ENCODE assay signal across 8 cellular contexts in the genomic region with DNA sequence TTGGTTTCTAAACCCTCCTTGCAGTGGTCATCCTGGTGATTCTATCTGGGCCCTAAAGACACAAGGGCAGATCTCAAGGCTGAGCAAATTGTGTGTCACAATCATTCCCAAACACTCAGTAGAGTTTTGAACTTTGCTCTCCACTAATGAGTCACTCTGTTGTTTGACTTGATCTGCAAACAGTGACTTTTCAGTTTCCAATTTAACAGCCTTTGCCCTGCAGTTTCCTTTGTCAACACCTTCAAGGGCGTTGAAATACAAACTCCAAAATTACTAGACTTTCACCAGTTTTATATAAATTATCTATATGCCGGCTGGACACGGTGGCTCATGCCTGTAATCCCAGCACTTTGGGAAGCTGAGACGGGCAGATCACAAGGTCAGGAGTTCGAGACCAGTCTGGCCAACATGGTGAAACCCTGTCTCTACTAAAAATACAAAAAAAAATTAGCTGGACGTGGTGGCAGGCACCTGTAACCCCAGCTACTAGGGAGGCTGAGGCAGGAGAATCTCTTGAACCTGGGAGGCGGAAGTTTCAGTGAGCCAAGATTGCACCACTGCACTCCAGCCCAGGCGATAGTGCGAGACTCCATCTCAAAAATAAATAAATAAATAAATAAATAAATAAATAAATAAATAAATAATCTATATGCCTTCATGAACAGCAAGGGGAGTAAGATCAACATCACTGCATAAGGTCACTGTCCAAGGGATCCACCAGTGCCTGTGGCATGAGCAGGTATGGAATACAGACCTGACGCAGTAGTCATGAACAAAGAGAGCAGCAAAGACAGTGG. TPM values are rescaled to one million over a fixed set of nuclear protein-coding genes. Genes with fewer than 3 reads are reported as not detected.
A peak's percentile ranks its signal among the peaks of the same experiment; 100 is the strongest.
DNase-seq lines count a peak whose midpoint lies in the region; ATAC-seq, FAIRE-seq and TF ChIP-seq lines count a peak whose summit lies in the region.
"Not testable (repeated sequence)": the region's sequence is repeated elsewhere in the genome, so short reads cannot be mapped to it uniquely, and the experiment has no call there.

No MANE protein-coding gene starts in this region.

- H3K36me3 ChIP-seq in HUES48 (ENCODE audit: control insufficient read depth, insufficient read depth, low read length) (peaks cover 96% of the 10 kb centered on the region), mucosa of rectum (ENCODE audit: control insufficient read depth in 2 of 2, insufficient read depth in 2 of 2, low read length in 2 of 2) (peaks cover 3 to 12% of the 10 kb centered on the region in 2 donors)
- not testable (repeated sequence) for H3K36me3 ChIP-seq in astrocyte (ENCODE audit: insufficient read depth, low read length)

- H3K4me3 ChIP-seq in HUES48 (ENCODE audit: low read depth, low read length); astrocyte (ENCODE audit: insufficient read depth, low read depth, low read length); fibroblast of mammary gland (ENCODE audit: control insufficient read depth, low read depth, low read length); mucosa of rectum (ENCODE audit: low read length in 2 of 2): not testable (repeated sequence)

- H3K27me3 ChIP-seq in HUES48 (ENCODE audit: control insufficient read depth, insufficient read depth, low read length); astrocyte (ENCODE audit: insufficient read depth, low read length); mucosa of rectum (ENCODE audit: control insufficient read depth in 2 of 2, insufficient read depth in 2 of 2, low read length in 2 of 2): not testable (repeated sequence)

- H3K27ac Mint-ChIP-seq in T-helper 1 cell treated with Interleukin-12 subunit alpha and Interleukin-12 subunit beta and Interleukin-4 antibody, amounts not matched to agents 30 μg/mL and 1 μg/mL, for 36 hours: peak overlapping the region; percentile 85
- peak overlapping the region; percentile 20 for H3K27ac Mint-ChIP-seq in astrocyte (ENCODE audit: unreplicated experiment)

- not testable (repeated sequence) for FAIRE-seq in astrocyte (lab: Jason Lieb, UNC)

- H3K27me3 Mint-ChIP-seq in T-helper 1 cell treated with Interleukin-12 subunit alpha and Interleukin-12 subunit beta and Interleukin-4 antibody, amounts not matched to agents 30 μg/mL and 1 μg/mL, for 36 hours (ENCODE audit: low read depth); astrocyte (ENCODE audit: low read depth, unreplicated experiment): not testable (repeated sequence)

- peaks cover 26% of the 10 kb centered on the region for H3K36me3 Mint-ChIP-seq in T-helper 1 cell treated with Interleukin-12 subunit alpha and Interleukin-12 subunit beta and Interleukin-4 antibody, amounts not matched to agents 30 μg/mL and 1 μg/mL, for 36 hours (ENCODE audit: low read depth)
- H3K36me3 Mint-ChIP-seq in astrocyte (ENCODE audit: low read depth, unreplicated experiment): not testable (repeated sequence)

- H2AFZ ChIP-seq in astrocyte (ENCODE audit: low read depth, low read length): not testable (repeated sequence)

- H3K4me3 Mint-ChIP-seq in T-helper 1 cell treated with Interleukin-12 subunit alpha and Interleukin-12 subunit beta and Interleukin-4 antibody, amounts not matched to agents 30 μg/mL and 1 μg/mL, for 36 hours; astrocyte (ENCODE audit: unreplicated experiment): not testable (repeated sequence)

- not testable (repeated sequence) for H4K20me1 ChIP-seq in astrocyte (ENCODE audit: insufficient read depth, low read length)

- H3K27ac ChIP-seq in HUES48 (ENCODE audit: low read depth, low read length) (peak overlapping the region; percentile 49), mucosa of rectum (ENCODE audit: low read depth in 2 of 2, low read length in 2 of 2) (peak overlapping the region; percentile 78 to 80)
- H3K27ac ChIP-seq in astrocyte (ENCODE audit: low read depth, low read length): not testable (repeated sequence)

- not testable (repeated sequence) for H3K9ac ChIP-seq in HUES48 (ENCODE audit: low read depth, low read length); astrocyte (ENCODE audit: low read length)
- peak overlapping the region in 1 of 2 donors; percentile 9 for H3K9ac ChIP-seq in mucosa of rectum (ENCODE audit: low read depth in 1 of 2, low read length in 2 of 2)

- not testable (repeated sequence) for H3K79me2 ChIP-seq in astrocyte (ENCODE audit: insufficient read depth, low read length)

- H3K4me1 Mint-ChIP-seq in T-helper 1 cell treated with Interleukin-12 subunit alpha and Interleukin-12 subunit beta and Interleukin-4 antibody, amounts not matched to agents 30 μg/mL and 1 μg/mL, for 36 hours (ENCODE audit: low read depth): peaks cover 26% of the 10 kb centered on the region
- not testable (repeated sequence) for H3K4me1 Mint-ChIP-seq in astrocyte (ENCODE audit: low read depth, unreplicated experiment)

- not testable (repeated sequence) for H3K4me1 ChIP-seq in HUES48 (ENCODE audit: control insufficient read depth, insufficient read depth, low read length); astrocyte (ENCODE audit: insufficient read depth, low read length)
- H3K4me1 ChIP-seq in mucosa of rectum (ENCODE audit: control insufficient read depth in 2 of 2, insufficient read depth in 2 of 2, low read length in 2 of 2): peaks cover 25 to 52% of the 10 kb centered on the region in 2 donors

- DNase-seq in AG08395 (ENCODE audit: low spot score): peak; percentile 28
- DNase-seq in astrocyte (ENCODE audit: low read depth): peak; percentile 3
- DNase-seq in fibroblast of mammary gland (ENCODE audit: low read depth): peak; percentile 89

- TF ChIP-seq CTCF in astrocyte (IDR thresholded peaks at IDR 0.05; ENCODE audit: insufficient read depth, low read depth, low read length); fibroblast of mammary gland (conservative IDR thresholded peaks at IDR 0.05; ENCODE audit: control insufficient read depth, insufficient read depth, low read depth, low read length): not testable (repeated sequence)

- not testable (repeated sequence) for H3K9me3 ChIP-seq in HUES48 (ENCODE audit: control insufficient read depth, insufficient read depth, low read length); astrocyte (ENCODE audit: insufficient read depth, low read depth, low read length); mucosa of rectum (ENCODE audit: control insufficient read depth in 2 of 2, low read length in 2 of 2)

- peak; percentile 61 for ATAC-seq in GM18870 (IDR thresholded peaks at IDR 0.05; ENCODE audit: unreplicated experiment)
- peak; percentile 41 for ATAC-seq in HG02763 (IDR thresholded peaks at IDR 0.05; ENCODE audit: unreplicated experiment)

- not testable (repeated sequence) for H3K4me2 ChIP-seq in astrocyte (ENCODE audit: low read length)

- not testable (repeated sequence) for H3K9me3 Mint-ChIP-seq in T-helper 1 cell treated with Interleukin-12 subunit alpha and Interleukin-12 subunit beta and Interleukin-4 antibody, amounts not matched to agents 30 μg/mL and 1 μg/mL, for 36 hours; astrocyte (ENCODE audit: unreplicated experiment)

RNA-seq across cellular contexts. Expression of a gene that starts 17.3 kb away (rescaled TPM):
- total RNA-seq in astrocyte: 43.2 and 46.6 TPM in 2 replicates

RNA-seq across cellular contexts. Expression of a gene that starts 18.2 kb away (rescaled TPM):
- 65.1 and 72.2 TPM in 2 replicates for total RNA-seq in astrocyte

RNA-seq across cellular contexts. Expression of a gene that starts 40.7 kb away (rescaled TPM):
- 0.41 and 0.55 TPM in 2 replicates for total RNA-seq in astrocyte

RNA-seq across cellular contexts. Expression of a gene that starts 50.1 kb away (rescaled TPM):
- 3.9 and 4.0 TPM in 2 replicates for total RNA-seq in astrocyte

Comparison
In these comparisons a context has a peak if more than half of its experiments do, and no peak if none do; other contexts are left out.
1. DNase-seq: peak in every context shown above with its lines; median percentile 89 in fibroblast of mammary gland; 28 in AG08395; 3 in astrocyte.